8 cellular contexts compared by ENCODE assay signal in genomic region chr19:50358483-50359431, GRCh38. TPM values are rescaled to one million over a fixed set of nuclear protein-coding genes. Genes with fewer than 3 reads are reported as not detected.
A peak's percentile ranks its signal among the peaks of the same experiment; 100 is the strongest.
DNase-seq lines count a peak whose midpoint lies in the region; ATAC-seq and TF ChIP-seq lines count a peak whose summit lies in the region.

No MANE protein-coding gene starts in this region.

- intact Hi-C loops in ascending aorta (cut with DNase I): no loop called here

- no peak overlapping the region; the same call in 1 of the 2 replicates for H2AFZ ChIP-seq in SK-N-SH (ENCODE audit: low read depth)

- POLR2A ChIA-PET in SK-N-SH (lab: Yijun Ruan, JAX): interaction anchor here (0.8 to 1.7 kb wide), 2 partner anchors 9 to 25 kb away, joined by 3 to 8 read pairs; no protein-coding TSS in a partner anchor

- no peaks in the 10 kb centered on the region for H3K9me3 ChIP-seq in SK-N-SH
- H3K9me3 ChIP-seq in T-helper 17 cell (ENCODE audit: control insufficient read depth, low read length, poor library complexity, severe bottlenecking): no peaks in the 10 kb centered on the region
- no peaks in the 10 kb centered on the region for H3K9me3 ChIP-seq in ascending aorta

- 65% methylated on average over 48 of the region's 56 CpGs for WGBS in SK-N-SH (ENCODE audit: low lambda C conversion rate)

- no peaks in the 10 kb centered on the region for H3K27me3 ChIP-seq in SK-N-SH (ENCODE audit: insufficient read depth)
- H3K27me3 ChIP-seq in ascending aorta: no peaks in the 10 kb centered on the region

- peaks cover 0 to 4% of the 10 kb centered on the region in 2 experiments; a peak in 1 of 4 replicates for H3K4me1 ChIP-seq in SK-N-SH (ENCODE audit: control insufficient read depth in 1 of 2, insufficient read depth in 2 of 2, low read depth in 1 of 2, low read length in 1 of 2)
- peaks cover 0 to 2% of the 10 kb centered on the region in 2 donors for H3K4me1 ChIP-seq in ascending aorta

- peak overlapping the region; percentile 56 for H3K4me2 ChIP-seq in SK-N-SH

- H3K4me3 Mint-ChIP-seq in T-helper 17 cell: peak overlapping the region; percentile 92

- CTCF ChIA-PET in SK-N-SH (lab: Yijun Ruan, JAX): interaction anchor here (0.6 to 5.1 kb wide), 11 partner anchors 10 to 363 kb away, joined by 3 to 34 read pairs (median 4); no protein-coding TSS in a partner anchor

- no peak for TF ChIP-seq CTCF in SK-N-SH (IDR thresholded peaks at IDR 0.05)
- TF ChIP-seq CTCF in ascending aorta (IDR thresholded peaks at IDR 0.05): no peak

- H3K4me3 ChIP-seq in SK-N-SH (ENCODE audit: low read depth in 2 of 2, low read length in 1 of 2) (peak overlapping the region; percentile 30 to 52; a peak in 2 of 4 replicates), ascending aorta (peak overlapping the region; percentile 50 to 59)

- H4K20me1 ChIP-seq in SK-N-SH (ENCODE audit: insufficient read depth): no peaks in the 10 kb centered on the region

- no peaks in the 10 kb centered on the region for H3K79me2 ChIP-seq in SK-N-SH (ENCODE audit: insufficient read depth)

- H3K27ac ChIP-seq in SK-N-SH (ENCODE audit: low read depth in 2 of 2, low read length in 1 of 2): peak overlapping the region in 1 of 2 experiments; percentile 29; a peak in 1 of 4 replicates
- peak overlapping the region; percentile 81 to 86 for H3K27ac ChIP-seq in ascending aorta

- H3K4me1 Mint-ChIP-seq in T-helper 17 cell: peaks cover 27% of the 10 kb centered on the region

- H3K27me3 Mint-ChIP-seq in T-helper 17 cell: no peaks in the 10 kb centered on the region

- H3F3A ChIP-seq in SK-N-SH (replicated peaks; ENCODE audit: insufficient read depth): no peaks in the 10 kb centered on the region

- DNase-seq in SK-N-SH (peak; percentile 89), T-helper 17 cell (peak; percentile 65 to 71 (median 70)), ascending aorta (ENCODE audit: low spot score in 2 of 2) (peak in 1 of 2 donors; percentile 76), left lobe of liver (ENCODE audit: low spot score) (peak; percentile 71), mesenteric fat pad (ENCODE audit: low spot score) (no peak)
- peak; percentile 59 to 67 (median 65) for DNase-seq in stimulated activated CD4-positive, alpha-beta T cell treated with anti-CD3 and anti-CD28 coated beads, TNF-alpha, amount 100 ng/mL, for 4 hours (ENCODE audit: low read depth in 3 of 3)

- peak overlapping the region; percentile 95 for H3K27ac Mint-ChIP-seq in T-helper 17 cell

- TF ChIP-seq RAD21 in SK-N-SH (IDR thresholded peaks at IDR 0.05; ENCODE audit: low read length): no peak

- H3K9ac ChIP-seq in SK-N-SH: no peak overlapping the region

- TF ChIP-seq EP300 in SK-N-SH (IDR thresholded peaks at IDR 0.05; ENCODE audit: borderline replicate concordance in 1 of 2, low read depth in 1 of 2, low read length in 1 of 2): no peak

- H3K36me3 ChIP-seq in SK-N-SH (replicated peaks in 1 of 2; ENCODE audit: control insufficient read depth in 1 of 2, insufficient read depth in 2 of 2, low read length in 1 of 2) (no peaks in the 10 kb centered on the region), ascending aorta (no peaks in the 10 kb centered on the region)

- ATAC-seq in SK-N-SH treated with all-trans-retinoic acid at 6 μM for 48 hours (no peak), T-helper 17 cell (peak; percentile 29), left lobe of liver (peak; percentile 50), HG03571 (IDR thresholded peaks at IDR 0.05; ENCODE audit: unreplicated experiment) (no peak)

- no peaks in the 10 kb centered on the region for H3K36me3 Mint-ChIP-seq in T-helper 17 cell (ENCODE audit: low read depth)

- H3K9me2 ChIP-seq in SK-N-SH: no peaks in the 10 kb centered on the region

TF ChIP-seq in SK-N-SH, 30 proteins besides CTCF, POLR2A, EP300 and RAD21:
- TF ChIP-seq GABPA (IDR thresholded peaks at IDR 0.05; ENCODE audit: low read depth) (no peak), MEF2A (IDR thresholded peaks at IDR 0.05; ENCODE audit: borderline replicate concordance, low read depth) (no peak), NRF1 (IDR thresholded peaks at IDR 0.05; ENCODE audit: low read depth, low read length) (peak; percentile 79), TCF12 (IDR thresholded peaks at IDR 0.05) (no peak), POLR2AphosphoS5 (IDR thresholded peaks at IDR 0.05; ENCODE audit: low read depth, low read length) (no peak), RFX5 (IDR thresholded peaks at IDR 0.05; ENCODE audit: low read length) (no peak)
- TF ChIP-seq, protein P1, sequence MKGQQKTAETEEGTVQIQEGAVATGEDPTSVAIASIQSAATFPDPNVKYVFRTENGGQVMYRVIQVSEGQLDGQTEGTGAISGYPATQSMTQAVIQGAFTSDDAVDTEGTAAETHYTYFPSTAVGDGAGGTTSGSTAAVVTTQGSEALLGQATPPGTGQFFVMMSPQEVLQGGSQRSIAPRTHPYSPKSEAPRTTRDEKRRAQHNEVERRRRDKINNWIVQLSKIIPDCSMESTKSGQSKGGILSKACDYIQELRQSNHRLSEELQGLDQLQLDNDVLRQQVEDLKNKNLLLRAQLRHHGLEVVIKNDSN (IDR thresholded peaks at IDR 0.05; ENCODE audit: borderline replicate concordance, low read depth): no peak

TF ChIP-seq in SK-N-SH treated with all-trans-retinoic acid at 6 μM for 48 hours, 23 proteins besides CTCF, POLR2A, EP300 and RAD21:
- TF ChIP-seq CSDC2 (CRISPR knock-in tag; IDR thresholded peaks at IDR 0.05) (no peak), BACH2 (CRISPR knock-in tag; IDR thresholded peaks at IDR 0.05; ENCODE audit: borderline replicate concordance) (no peak), GLIS3 (CRISPR knock-in tag; IDR thresholded peaks at IDR 0.05) (no peak), ZC3H10 (CRISPR knock-in tag; IDR thresholded peaks at IDR 0.05) (no peak)
TF ChIP-seq in SK-N-SH treated with all-trans-retinoic acid at 6 μM for 48 hours: peak in this region for 0.

RNA-seq across cellular contexts. Expression of gene NAPSA, which starts 6.7 kb away (rescaled TPM):
- polyA plus RNA-seq in SK-N-SH (2012; rRNA removed): 0.43 and 0.76 TPM in 2 replicates
- polyA plus RNA-seq in SK-N-SH (2012; cell fraction: cytosol; rRNA removed): 0.05 and 0.20 TPM in 2 replicates
- polyA plus RNA-seq in SK-N-SH (2012; cell fraction: nucleus; rRNA removed): 3.4 and 4.7 TPM in 2 replicates
- under 1 TPM; 0.73 to 0.99 TPM for total RNA-seq in T-helper 17 cell
- total RNA-seq in ascending aorta: 1.6 TPM
- total RNA-seq in left lobe of liver: 3.3 TPM
- total RNA-seq in mesenteric fat pad: 0.22 TPM

RNA-seq across cellular contexts. Expression of gene NR1H2, which starts 17.5 kb away (rescaled TPM):
- 72.8 and 108 TPM in 2 replicates for polyA plus RNA-seq in SK-N-SH (2012; rRNA removed)
- polyA plus RNA-seq in SK-N-SH (2012; cell fraction: cytosol; rRNA removed): 66.3 and 75.1 TPM in 2 replicates
- 141 and 150 TPM in 2 replicates for polyA plus RNA-seq in SK-N-SH (2012; cell fraction: nucleus; rRNA removed)
- total RNA-seq in T-helper 17 cell (100 to 1,000 TPM; 208 to 276 TPM), ascending aorta (150 TPM), left lobe of liver (32.2 TPM), mesenteric fat pad (68.7 TPM)

RNA-seq across cellular contexts. Expression of gene POLD1, which starts 25.4 kb away (rescaled TPM):
- polyA plus RNA-seq in SK-N-SH (2012; rRNA removed): 28.6 and 33.6 TPM in 2 replicates
- 8.1 and 14.9 TPM in 2 replicates for polyA plus RNA-seq in SK-N-SH (2012; cell fraction: cytosol; rRNA removed)
- 109 and 151 TPM in 2 replicates for polyA plus RNA-seq in SK-N-SH (2012; cell fraction: nucleus; rRNA removed)
- total RNA-seq in T-helper 17 cell: 10 to 100 TPM; 23.5 to 26.6 TPM
- total RNA-seq in ascending aorta: 22.9 TPM
- 8.2 TPM for total RNA-seq in left lobe of liver
- total RNA-seq in mesenteric fat pad: 13.9 TPM

RNA-seq across cellular contexts. Expression of gene KCNC3, which starts 29.6 kb away (rescaled TPM):
- 0.26 and 0.30 TPM in 2 replicates for polyA plus RNA-seq in SK-N-SH (2012; rRNA removed)
- polyA plus RNA-seq in SK-N-SH (2012; cell fraction: cytosol; rRNA removed): 0.14 and 0.37 TPM in 2 replicates
- polyA plus RNA-seq in SK-N-SH (2012; cell fraction: nucleus; rRNA removed): 2.4 and 2.7 TPM in 2 replicates
- 1 to 10 TPM; 1.4 to 2.0 TPM for total RNA-seq in T-helper 17 cell
- total RNA-seq in ascending aorta: 3.8 TPM
- 4.0 TPM for total RNA-seq in left lobe of liver
- total RNA-seq in mesenteric fat pad: 1.6 TPM

RNA-seq across cellular contexts. Expression of gene SPIB, which starts 60.0 kb away (rescaled TPM):
- not detected in 2 replicates for polyA plus RNA-seq in SK-N-SH (2012; rRNA removed)
- polyA plus RNA-seq in SK-N-SH (2012; cell fraction: cytosol; rRNA removed): 0.06 TPM in 1 of 2 replicates, not detected in the other
- polyA plus RNA-seq in SK-N-SH (2012; cell fraction: nucleus; rRNA removed): not detected in 2 replicates
- total RNA-seq in T-helper 17 cell: 1 to 10 TPM; 1.9 to 3.0 TPM
- total RNA-seq in ascending aorta: not detected
- total RNA-seq in left lobe of liver: not detected
- not detected for total RNA-seq in mesenteric fat pad

Comparison
In these comparisons a context has a peak if more than half of its experiments do, and no peak if none do; other contexts are left out.
1. ATAC-seq: peak in T-helper 17 cell (single experiment) and left lobe of liver (single experiment); none in SK-N-SH treated with all-trans-retinoic acid at 6 μM for 48 hours (single experiment) and HG03571 (single experiment).